Comparison of ENCODE assay signal across 25 cellular contexts in genomic region chr1:174197088-174197487, GRCh38.
"Had no signal": no experiment of that assay in that cellular context is flagged by ENCODE, and none has a peak within 500 bp of the region (broad histone marks: within the 10 kb centered on the region; RNA-seq: fewer than 3 reads in every experiment).

No MANE protein-coding gene starts in this region.

- DNase-seq: dermis blood vessel endothelial cell; effector memory CD4-positive, alpha-beta T cell; foreskin keratinocyte; hypothalamus; immature natural killer cell; islet precursor cell; kidney glomerular epithelial cell; spleen; stimulated activated CD4-positive, alpha-beta T cell treated with anti-CD3 and anti-CD28 coated beads, Interleukin-4, amount 100 ng/mL, for 4 hours; stimulated activated naive CD8-positive, alpha-beta T cell treated with anti-CD3 and anti-CD28 coated beads, Interleukin-15, Interleukin-2, amounts not matched to agents 100 U/mL and 50 U/mL, for 24 hours; substantia nigra; testis; tibial artery had no signal

- H3K4me2 ChIP-seq: neural progenitor cell had no signal

- H3K4me3 ChIP-seq: coronary artery, esophagus muscularis mucosa, gastroesophageal sphincter, lower lobe of right lung, neural progenitor cell, skin epidermis, spleen, testis, tibial artery had no signal

- ATAC-seq: foreskin keratinocyte; gastroesophageal sphincter; left lobe of liver; natural killer cell treated with Interleukin-12 subunit alpha and Interleukin-12 subunit beta and Interleukin-15 and Interleukin-18, amount 100 ng/mL, for 72 hours; stimulated activated memory B cell treated with anti-CD40 and anti-IgM and Interleukin-4, amounts not matched to agents 10 μg/mL and 1 μg/mL and 100 μg/mL, for 72 hours; stimulated activated naive CD8-positive, alpha-beta T cell treated with anti-CD3 and anti-CD28 coated beads, Interleukin-15, Interleukin-2, amounts not matched to agents 100 U/mL and 50 U/mL, for 24 hours had no signal

- H3K36me3 ChIP-seq: esophagus muscularis mucosa, gastroesophageal sphincter, lower lobe of right lung, neural progenitor cell, tibial artery had no signal

- H3K9ac ChIP-seq: neural progenitor cell, parathyroid adenoma had no signal

- H3K4me3 Mint-ChIP-seq: immature natural killer cell; natural killer cell treated with Interleukin-12 subunit alpha and Interleukin-12 subunit beta and Interleukin-15 and Interleukin-18, amount 100 ng/mL, for 72 hours; neural progenitor cell; stimulated activated memory B cell treated with anti-CD40 and anti-IgM and Interleukin-4, amounts not matched to agents 10 μg/mL and 1 μg/mL and 100 μg/mL, for 72 hours; type B pancreatic cell had no signal

- H3K9me3 Mint-ChIP-seq: immature natural killer cell; natural killer cell treated with Interleukin-12 subunit alpha and Interleukin-12 subunit beta and Interleukin-15 and Interleukin-18, amount 100 ng/mL, for 72 hours; stimulated activated memory B cell treated with anti-CD40 and anti-IgM and Interleukin-4, amounts not matched to agents 10 μg/mL and 1 μg/mL and 100 μg/mL, for 72 hours; type B pancreatic cell had no signal

- H3K9me3 ChIP-seq: esophagus muscularis mucosa, gastroesophageal sphincter, lower lobe of right lung, spleen, testis, tibial artery had no signal

- H3K36me3 Mint-ChIP-seq: immature natural killer cell; natural killer cell treated with Interleukin-12 subunit alpha and Interleukin-12 subunit beta and Interleukin-15 and Interleukin-18, amount 100 ng/mL, for 72 hours; type B pancreatic cell had no signal

- H3K27ac ChIP-seq: coronary artery, esophagus muscularis mucosa, foreskin keratinocyte, gastroesophageal sphincter, lower lobe of right lung, neural progenitor cell, parathyroid adenoma, skin epidermis, spleen, testis, tibial artery had no signal

- H3K27ac Mint-ChIP-seq: natural killer cell treated with Interleukin-12 subunit alpha and Interleukin-12 subunit beta and Interleukin-15 and Interleukin-18, amount 100 ng/mL, for 72 hours; neural progenitor cell; progenitor cell of endocrine pancreas; type B pancreatic cell had no signal

- H3K79me2 ChIP-seq: parathyroid adenoma had no signal

- H2AFZ ChIP-seq: neural progenitor cell, parathyroid adenoma had no signal

- H3K27me3 ChIP-seq: esophagus muscularis mucosa, foreskin keratinocyte, gastroesophageal sphincter, neural progenitor cell, spleen, testis, tibial artery had no signal

- H3K4me1 ChIP-seq: foreskin keratinocyte, lower lobe of right lung, neural progenitor cell, parathyroid adenoma, spleen, testis, tibial artery had no signal

- H3K4me1 Mint-ChIP-seq: neural progenitor cell had no signal

- H3K27me3 Mint-ChIP-seq: natural killer cell treated with Interleukin-12 subunit alpha and Interleukin-12 subunit beta and Interleukin-15 and Interleukin-18, amount 100 ng/mL, for 72 hours; progenitor cell of endocrine pancreas; stimulated activated memory B cell treated with anti-CD40 and anti-IgM and Interleukin-4, amounts not matched to agents 10 μg/mL and 1 μg/mL and 100 μg/mL, for 72 hours; type B pancreatic cell had no signal
